7 cellular contexts compared by ENCODE assay signal in the genomic region with DNA sequence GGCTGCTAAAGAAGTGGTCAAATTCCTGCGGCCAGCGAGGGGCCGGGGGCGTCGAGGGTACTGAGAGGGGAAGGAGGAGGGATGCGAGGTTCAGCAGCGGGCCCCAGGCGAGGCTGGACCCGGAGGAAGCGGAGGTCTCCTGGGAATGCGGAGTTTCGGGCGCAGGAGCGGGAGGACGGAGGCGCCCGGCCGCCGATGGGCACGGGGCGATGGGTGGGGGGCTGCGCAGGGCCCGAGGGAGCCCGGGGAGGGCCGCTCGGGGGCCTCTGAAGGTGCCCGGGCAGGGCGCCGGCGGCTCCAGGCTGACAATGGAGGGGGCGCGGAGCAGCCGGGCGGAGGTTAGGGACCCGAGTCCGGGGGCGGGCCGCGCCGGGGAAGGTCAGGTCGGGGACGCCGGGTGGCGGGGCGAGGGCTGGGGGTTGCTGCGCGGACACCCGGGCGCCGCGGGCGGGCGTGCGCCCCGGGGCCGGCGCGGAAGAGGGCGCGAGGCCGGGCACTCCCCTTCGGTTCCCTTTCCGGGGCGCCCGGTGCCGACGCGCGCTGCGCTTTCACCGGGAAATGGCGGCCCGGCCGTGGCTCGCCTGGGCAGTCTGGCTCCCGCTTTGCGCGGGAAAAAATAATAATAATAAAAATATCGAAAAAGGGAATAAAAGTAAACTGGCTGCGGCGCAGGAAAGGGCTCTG. TPM values are rescaled to one million over a fixed set of nuclear protein-coding genes. Genes with fewer than 3 reads are reported as not detected.
A peak's percentile ranks its signal among the peaks of the same experiment; 100 is the strongest.
DNase-seq lines count a peak whose midpoint lies in the region; ATAC-seq and TF ChIP-seq lines count a peak whose summit lies in the region.

No MANE protein-coding gene starts in this region.

- H2AFZ ChIP-seq in SK-N-SH (ENCODE audit: low read depth), result peak overlapping the region; percentile 90

- H3F3A ChIP-seq in SK-N-SH (replicated peaks; ENCODE audit: insufficient read depth), result no peaks in the 10 kb centered on the region

- H3K9me3 ChIP-seq in SK-N-SH, result no peaks in the 10 kb centered on the region

- H3K4me1 ChIP-seq in SK-N-SH (ENCODE audit: control insufficient read depth in 1 of 2, insufficient read depth in 2 of 2, low read depth in 1 of 2, low read length in 1 of 2), result peaks cover 8 to 13% of the 10 kb centered on the region in 2 experiments; a peak in 3 of 4 replicates

- CTCF ChIA-PET in SK-N-SH (lab: Yijun Ruan, JAX), result interaction anchor here (1.0 to 2.1 kb wide), 9 partner anchors 45 to 103 kb away, joined by 3 to 11 read pairs (median 3); a partner anchor contains a TSS

- 2% methylated on average over 49 of the region's 81 CpGs for WGBS in SK-N-SH (ENCODE audit: low lambda C conversion rate)

- peak overlapping the region; percentile 89 for H3K4me2 ChIP-seq in SK-N-SH

- POLR2A ChIA-PET in SK-N-SH (lab: Yijun Ruan, JAX), result interaction anchor here (0.7 kb wide), 1 partner anchor 41 kb away, joined by 4 read pairs; no protein-coding TSS in a partner anchor

- H4K20me1 ChIP-seq in SK-N-SH (ENCODE audit: insufficient read depth), result no peaks in the 10 kb centered on the region

- peak overlapping the region; percentile 86 for H3K9ac ChIP-seq in SK-N-SH

- H3K4me3 ChIP-seq in SK-N-SH (ENCODE audit: low read depth in 2 of 2, low read length in 1 of 2) (peak overlapping the region; percentile 80 to 91), epithelial cell of proximal tubule (ENCODE audit: low read depth, low read length) (peak overlapping the region; percentile 81)

- DNase-seq in GM10266 (ENCODE audit: extremely low spot score) (peak; percentile 40), SK-N-SH (peak; percentile 80), epithelial cell of proximal tubule (ENCODE audit: low read depth) (no peak), myocyte (ENCODE audit: low read depth) (peak; percentile 21), SKM-1 treated with dmso at 0.1 percent for 144 hours (lab: John Stamatoyannopoulos, UW; ENCODE audit: unreplicated experiment) (no peak)

- H3K36me3 ChIP-seq in SK-N-SH (replicated peaks in 1 of 2; ENCODE audit: control insufficient read depth in 1 of 2, insufficient read depth in 2 of 2, low read length in 1 of 2), result no peaks in the 10 kb centered on the region

- peak overlapping the region; percentile 57 to 92 for H3K27ac ChIP-seq in SK-N-SH (ENCODE audit: low read depth in 2 of 2, low read length in 1 of 2)

- no peak for TF ChIP-seq RAD21 in SK-N-SH (IDR thresholded peaks at IDR 0.05; ENCODE audit: low read length)

- H3K79me2 ChIP-seq in SK-N-SH (ENCODE audit: insufficient read depth), result peaks cover 25% of the 10 kb centered on the region

- H3K27me3 ChIP-seq in SK-N-SH (ENCODE audit: insufficient read depth), result no peaks in the 10 kb centered on the region

- ATAC-seq in HG02973 (IDR thresholded peaks at IDR 0.05; ENCODE audit: unreplicated experiment) (no peak), HG03378 (IDR thresholded peaks at IDR 0.05; ENCODE audit: unreplicated experiment) (no peak)

- H3K9me2 ChIP-seq in SK-N-SH, result no peaks in the 10 kb centered on the region

- TF ChIP-seq EP300 in SK-N-SH (IDR thresholded peaks at IDR 0.05; ENCODE audit: borderline replicate concordance in 1 of 2, low read depth in 1 of 2, low read length in 1 of 2), result no peak

- no peak for TF ChIP-seq CTCF in GM10266 (IDR thresholded peaks at IDR 0.05; ENCODE audit: control insufficient read depth, insufficient read depth, low read depth, missing control alignments)
- no peak for TF ChIP-seq CTCF in SK-N-SH (IDR thresholded peaks at IDR 0.05)
- no peak for TF ChIP-seq CTCF in epithelial cell of proximal tubule (conservative IDR thresholded peaks at IDR 0.05; ENCODE audit: low read depth, low read length)

TF ChIP-seq in SK-N-SH, 30 proteins besides CTCF, POLR2A, EP300 and RAD21:
- TF ChIP-seq, protein P1, sequence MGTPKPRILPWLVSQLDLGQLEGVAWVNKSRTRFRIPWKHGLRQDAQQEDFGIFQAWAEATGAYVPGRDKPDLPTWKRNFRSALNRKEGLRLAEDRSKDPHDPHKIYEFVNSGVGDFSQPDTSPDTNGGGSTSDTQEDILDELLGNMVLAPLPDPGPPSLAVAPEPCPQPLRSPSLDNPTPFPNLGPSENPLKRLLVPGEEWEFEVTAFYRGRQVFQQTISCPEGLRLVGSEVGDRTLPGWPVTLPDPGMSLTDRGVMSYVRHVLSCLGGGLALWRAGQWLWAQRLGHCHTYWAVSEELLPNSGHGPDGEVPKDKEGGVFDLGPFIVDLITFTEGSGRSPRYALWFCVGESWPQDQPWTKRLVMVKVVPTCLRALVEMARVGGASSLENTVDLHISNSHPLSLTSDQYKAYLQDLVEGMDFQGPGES (IDR thresholded peaks at IDR 0.05; ENCODE audit: low read depth, low read length), result no peak
- TF ChIP-seq YY1 (IDR thresholded peaks at IDR 0.05; ENCODE audit: low read depth) (peak; percentile 73; the same call in 1 of the 2 replicates), GATA2 (CRISPR knock-in tag; IDR thresholded peaks at IDR 0.05) (no peak), EZH2phosphoT487 (IDR thresholded peaks at IDR 0.05; ENCODE audit: borderline replicate concordance, low read depth) (no peak), CHD2 (IDR thresholded peaks at IDR 0.05; ENCODE audit: low read length, partially characterized antibody) (peak; percentile 3), MEF2A (IDR thresholded peaks at IDR 0.05; ENCODE audit: borderline replicate concordance, low read depth) (no peak), RXRA (IDR thresholded peaks at IDR 0.05; ENCODE audit: borderline replicate concordance, low read depth) (no peak; the same call in 1 of the 2 replicates), RFX5 (IDR thresholded peaks at IDR 0.05; ENCODE audit: low read length) (no peak), MXI1 (IDR thresholded peaks at IDR 0.05; ENCODE audit: low read depth, low read length) (peak; percentile 37; the same call in 1 of the 2 replicates), NFIC (IDR thresholded peaks at IDR 0.05; ENCODE audit: borderline replicate concordance) (no peak), GABPA (IDR thresholded peaks at IDR 0.05; ENCODE audit: low read depth) (peak; percentile 62), FOSL2 (IDR thresholded peaks at IDR 0.05; ENCODE audit: borderline replicate concordance, low read depth) (no peak)
- TF ChIP-seq, protein P2, sequence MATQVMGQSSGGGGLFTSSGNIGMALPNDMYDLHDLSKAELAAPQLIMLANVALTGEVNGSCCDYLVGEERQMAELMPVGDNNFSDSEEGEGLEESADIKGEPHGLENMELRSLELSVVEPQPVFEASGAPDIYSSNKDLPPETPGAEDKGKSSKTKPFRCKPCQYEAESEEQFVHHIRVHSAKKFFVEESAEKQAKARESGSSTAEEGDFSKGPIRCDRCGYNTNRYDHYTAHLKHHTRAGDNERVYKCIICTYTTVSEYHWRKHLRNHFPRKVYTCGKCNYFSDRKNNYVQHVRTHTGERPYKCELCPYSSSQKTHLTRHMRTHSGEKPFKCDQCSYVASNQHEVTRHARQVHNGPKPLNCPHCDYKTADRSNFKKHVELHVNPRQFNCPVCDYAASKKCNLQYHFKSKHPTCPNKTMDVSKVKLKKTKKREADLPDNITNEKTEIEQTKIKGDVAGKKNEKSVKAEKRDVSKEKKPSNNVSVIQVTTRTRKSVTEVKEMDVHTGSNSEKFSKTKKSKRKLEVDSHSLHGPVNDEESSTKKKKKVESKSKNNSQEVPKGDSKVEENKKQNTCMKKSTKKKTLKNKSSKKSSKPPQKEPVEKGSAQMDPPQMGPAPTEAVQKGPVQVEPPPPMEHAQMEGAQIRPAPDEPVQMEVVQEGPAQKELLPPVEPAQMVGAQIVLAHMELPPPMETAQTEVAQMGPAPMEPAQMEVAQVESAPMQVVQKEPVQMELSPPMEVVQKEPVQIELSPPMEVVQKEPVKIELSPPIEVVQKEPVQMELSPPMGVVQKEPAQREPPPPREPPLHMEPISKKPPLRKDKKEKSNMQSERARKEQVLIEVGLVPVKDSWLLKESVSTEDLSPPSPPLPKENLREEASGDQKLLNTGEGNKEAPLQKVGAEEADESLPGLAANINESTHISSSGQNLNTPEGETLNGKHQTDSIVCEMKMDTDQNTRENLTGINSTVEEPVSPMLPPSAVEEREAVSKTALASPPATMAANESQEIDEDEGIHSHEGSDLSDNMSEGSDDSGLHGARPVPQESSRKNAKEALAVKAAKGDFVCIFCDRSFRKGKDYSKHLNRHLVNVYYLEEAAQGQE (IDR thresholded peaks at IDR 0.05; ENCODE audit: low read depth, low read length), result no peak
- TF ChIP-seq, protein P3, sequence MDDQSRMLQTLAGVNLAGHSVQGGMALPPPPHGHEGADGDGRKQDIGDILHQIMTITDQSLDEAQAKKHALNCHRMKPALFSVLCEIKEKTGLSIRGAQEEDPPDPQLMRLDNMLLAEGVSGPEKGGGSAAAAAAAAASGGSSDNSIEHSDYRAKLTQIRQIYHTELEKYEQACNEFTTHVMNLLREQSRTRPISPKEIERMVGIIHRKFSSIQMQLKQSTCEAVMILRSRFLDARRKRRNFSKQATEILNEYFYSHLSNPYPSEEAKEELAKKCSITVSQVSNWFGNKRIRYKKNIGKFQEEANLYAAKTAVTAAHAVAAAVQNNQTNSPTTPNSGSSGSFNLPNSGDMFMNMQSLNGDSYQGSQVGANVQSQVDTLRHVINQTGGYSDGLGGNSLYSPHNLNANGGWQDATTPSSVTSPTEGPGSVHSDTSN (IDR thresholded peaks at IDR 0.05), result no peak
- TF ChIP-seq, protein P4, sequence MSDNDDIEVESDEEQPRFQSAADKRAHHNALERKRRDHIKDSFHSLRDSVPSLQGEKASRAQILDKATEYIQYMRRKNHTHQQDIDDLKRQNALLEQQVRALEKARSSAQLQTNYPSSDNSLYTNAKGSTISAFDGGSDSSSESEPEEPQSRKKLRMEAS (IDR thresholded peaks at IDR 0.05; ENCODE audit: low read depth), result no peak
- TF ChIP-seq, protein P5, sequence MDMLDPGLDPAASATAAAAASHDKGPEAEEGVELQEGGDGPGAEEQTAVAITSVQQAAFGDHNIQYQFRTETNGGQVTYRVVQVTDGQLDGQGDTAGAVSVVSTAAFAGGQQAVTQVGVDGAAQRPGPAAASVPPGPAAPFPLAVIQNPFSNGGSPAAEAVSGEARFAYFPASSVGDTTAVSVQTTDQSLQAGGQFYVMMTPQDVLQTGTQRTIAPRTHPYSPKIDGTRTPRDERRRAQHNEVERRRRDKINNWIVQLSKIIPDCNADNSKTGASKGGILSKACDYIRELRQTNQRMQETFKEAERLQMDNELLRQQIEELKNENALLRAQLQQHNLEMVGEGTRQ (IDR thresholded peaks at IDR 0.05; ENCODE audit: borderline replicate concordance, low read depth, low read length), result no peak

RNA-seq across cellular contexts. Expression of a gene that starts 0.7 kb away (rescaled TPM):
- polyA plus RNA-seq in SK-N-SH (2012; rRNA removed), result 21.7 and 28.9 TPM in 2 replicates
- polyA plus RNA-seq in SK-N-SH (2012; cell fraction: cytosol; rRNA removed), result 22.3 and 26.6 TPM in 2 replicates
- polyA plus RNA-seq in SK-N-SH (2012; cell fraction: nucleus; rRNA removed), result 13.8 and 19.9 TPM in 2 replicates
- total RNA-seq in epithelial cell of proximal tubule (53.2 and 62.8 TPM in 2 replicates), myocyte (10.5 and 11.2 TPM in 2 replicates)
- 6.6 TPM for polyA plus RNA-seq in myocyte (2012)

Comparison
In these comparisons a context has a peak if more than half of its experiments do, and no peak if none do; other contexts are left out.
1. DNase-seq: peak in GM10266 (single experiment), SK-N-SH (single experiment) and myocyte (single experiment); none in epithelial cell of proximal tubule (single experiment) and SKM-1 treated with dmso at 0.1 percent for 144 hours (single experiment).